Comparison of ENCODE assay signal across 1 cellular context in the genomic region with DNA sequence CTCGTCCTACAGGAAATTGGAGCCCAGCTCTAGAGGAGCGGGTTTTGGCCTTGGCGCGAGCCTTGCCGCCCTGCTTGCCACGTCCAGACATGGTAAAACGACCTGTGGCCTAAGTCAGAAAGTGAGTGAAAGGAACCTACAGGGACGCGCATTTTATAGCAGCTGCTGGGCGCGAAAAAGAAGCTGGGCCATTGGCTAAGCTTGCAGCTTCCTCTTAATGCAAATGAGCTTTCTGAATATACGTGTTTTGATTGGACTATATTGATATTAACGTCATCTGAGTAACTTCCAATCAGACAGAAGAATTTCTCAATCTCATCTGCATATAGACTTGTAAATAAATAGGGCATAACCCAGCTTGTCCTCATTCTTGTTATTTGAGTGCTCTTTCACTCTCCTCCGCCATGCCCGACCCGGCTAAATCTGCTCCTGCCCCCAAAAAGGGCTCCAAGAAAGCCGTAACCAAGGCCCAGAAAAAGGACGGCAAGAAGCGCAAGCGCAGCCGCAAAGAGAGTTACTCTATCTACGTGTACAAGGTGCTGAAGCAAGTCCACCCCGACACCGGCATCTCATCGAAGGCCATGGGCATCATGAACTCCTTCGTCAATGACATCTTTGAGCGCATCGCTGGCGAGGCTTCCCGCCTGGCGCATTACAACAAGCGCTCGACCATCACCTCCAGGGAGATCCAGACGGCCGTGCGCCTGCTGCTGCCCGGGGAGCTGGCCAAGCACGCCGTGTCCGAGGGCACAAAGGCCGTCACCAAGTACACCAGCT.
TF ChIP-seq lines count a peak whose summit lies in the region.

No MANE protein-coding gene starts in this region.

TF ChIP-seq in K562, 482 proteins besides CTCF, POLR2A, EP300 and RAD21 (continued from another document and continues in another):
- no peak for TF ChIP-seq ZNF518B (CRISPR knock-in tag; IDR thresholded peaks at IDR 0.05)
- TF ChIP-seq ZNF79 (CRISPR knock-in tag; IDR thresholded peaks at IDR 0.05; ENCODE audit: low read depth) = no peak
- peak; percentile 85 for TF ChIP-seq ZBED1 (IDR thresholded peaks at IDR 0.05)
- peak; percentile 63; the same call in 1 of the 2 replicates for TF ChIP-seq ZHX1 (conservative IDR thresholded peaks at IDR 0.05; ENCODE audit: low read length)
- TF ChIP-seq SP2 (IDR thresholded peaks at IDR 0.05; ENCODE audit: extremely low read depth, low read depth, low read length, poor library complexity, severe bottlenecking) = no peak
- no peak for TF ChIP-seq ZNF354B (CRISPR knock-in tag; IDR thresholded peaks at IDR 0.05)
- no peak for TF ChIP-seq MAFG (tag; conservative IDR thresholded peaks at IDR 0.05)
- peak; percentile 74 to 82 for TF ChIP-seq MAZ (CRISPR knock-in tag; conservative IDR thresholded peaks at IDR 0.05 in 1 of 2, IDR thresholded peaks at IDR 0.05 in 1 of 2)
- peak; percentile 24; the same call in 1 of the 2 replicates for TF ChIP-seq RFX1 (IDR thresholded peaks at IDR 0.05)
- no peak for TF ChIP-seq HMG20B (CRISPR knock-in tag; IDR thresholded peaks at IDR 0.05)
- no peak for TF ChIP-seq MIER1 (IDR thresholded peaks at IDR 0.05; ENCODE audit: low read depth)
- peak; percentile 77; the same call in 1 of the 2 replicates for TF ChIP-seq HOXB6 (CRISPR knock-in tag; IDR thresholded peaks at IDR 0.05; ENCODE audit: borderline replicate concordance)
- TF ChIP-seq ELF4 (CRISPR knock-in tag; IDR thresholded peaks at IDR 0.05) = no peak
- TF ChIP-seq CREB1 (IDR thresholded peaks at IDR 0.05) = peak; percentile 75
- peak; percentile 48 for TF ChIP-seq CREB1 (CRISPR knock-in tag; IDR thresholded peaks at IDR 0.05)
- no peak; the same call in 1 of the 2 replicates for TF ChIP-seq ZNF224 (CRISPR knock-in tag; IDR thresholded peaks at IDR 0.05)
- TF ChIP-seq ZNF785 (CRISPR knock-in tag; IDR thresholded peaks at IDR 0.05) = no peak
- TF ChIP-seq LCOR (CRISPR knock-in tag; IDR thresholded peaks at IDR 0.05) = peak; percentile 97
- TF ChIP-seq TSC22D4 (tag; IDR thresholded peaks at IDR 0.05) = no peak
- no peak for TF ChIP-seq RHOXF2B (CRISPR knock-in tag; conservative IDR thresholded peaks at IDR 0.05)
- TF ChIP-seq FOXM1 (IDR thresholded peaks at IDR 0.05; ENCODE audit: low read depth) = no peak
- TF ChIP-seq FOXM1 (CRISPR knock-in tag; IDR thresholded peaks at IDR 0.05; ENCODE audit: low read depth) = no peak
- TF ChIP-seq SP1 (CRISPR knock-in tag; IDR thresholded peaks at IDR 0.05) = peak; percentile 90; the same call in 1 of the 2 replicates
- TF ChIP-seq, protein P1, sequence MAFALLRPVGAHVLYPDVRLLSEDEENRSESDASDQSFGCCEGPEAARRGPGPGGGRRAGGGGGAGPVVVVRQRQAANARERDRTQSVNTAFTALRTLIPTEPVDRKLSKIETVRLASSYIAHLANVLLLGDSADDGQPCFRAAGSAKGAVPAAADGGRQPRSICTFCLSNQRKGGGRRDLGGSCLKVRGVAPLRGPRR (CRISPR knock-in tag; IDR thresholded peaks at IDR 0.05) = no peak
- no peak for TF ChIP-seq ATF1 (CRISPR knock-in tag; IDR thresholded peaks at IDR 0.05)
- peak; percentile 97 for TF ChIP-seq ATF1 (tag; IDR thresholded peaks at IDR 0.05)
- TF ChIP-seq CC2D1A (IDR thresholded peaks at IDR 0.05) = no peak
- TF ChIP-seq ZNF740 (CRISPR knock-in tag; IDR thresholded peaks at IDR 0.05) = peak; percentile 78
- TF ChIP-seq ZNF740 (tag; IDR thresholded peaks at IDR 0.05) = no peak
- TF ChIP-seq ZEB2 (IDR thresholded peaks at IDR 0.05) = peak; percentile 71; the same call in 1 of the 2 replicates
- no peak for TF ChIP-seq FOXA1 (IDR thresholded peaks at IDR 0.05; ENCODE audit: borderline replicate concordance)
- TF ChIP-seq RBM25 (IDR thresholded peaks at IDR 0.05; ENCODE audit: low read depth, low read length, severe bottlenecking) = peak; percentile 91
- TF ChIP-seq DACH1 (IDR thresholded peaks at IDR 0.05; ENCODE audit: partially characterized antibody) = no peak
- TF ChIP-seq SRSF7 (optimal IDR thresholded peaks at IDR 0.05; ENCODE audit: low read depth, low read length) = no peak
- TF ChIP-seq, protein P2, sequence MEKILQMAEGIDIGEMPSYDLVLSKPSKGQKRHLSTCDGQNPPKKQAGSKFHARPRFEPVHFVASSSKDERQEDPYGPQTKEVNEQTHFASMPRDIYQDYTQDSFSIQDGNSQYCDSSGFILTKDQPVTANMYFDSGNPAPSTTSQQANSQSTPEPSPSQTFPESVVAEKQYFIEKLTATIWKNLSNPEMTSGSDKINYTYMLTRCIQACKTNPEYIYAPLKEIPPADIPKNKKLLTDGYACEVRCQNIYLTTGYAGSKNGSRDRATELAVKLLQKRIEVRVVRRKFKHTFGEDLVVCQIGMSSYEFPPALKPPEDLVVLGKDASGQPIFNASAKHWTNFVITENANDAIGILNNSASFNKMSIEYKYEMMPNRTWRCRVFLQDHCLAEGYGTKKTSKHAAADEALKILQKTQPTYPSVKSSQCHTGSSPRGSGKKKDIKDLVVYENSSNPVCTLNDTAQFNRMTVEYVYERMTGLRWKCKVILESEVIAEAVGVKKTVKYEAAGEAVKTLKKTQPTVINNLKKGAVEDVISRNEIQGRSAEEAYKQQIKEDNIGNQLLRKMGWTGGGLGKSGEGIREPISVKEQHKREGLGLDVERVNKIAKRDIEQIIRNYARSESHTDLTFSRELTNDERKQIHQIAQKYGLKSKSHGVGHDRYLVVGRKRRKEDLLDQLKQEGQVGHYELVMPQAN (IDR thresholded peaks at IDR 0.05; ENCODE audit: borderline replicate concordance) = peak; percentile 65; the same call in 1 of the 2 replicates
- TF ChIP-seq MTA3 (IDR thresholded peaks at IDR 0.05; ENCODE audit: borderline replicate concordance) = peak; percentile 100
- no peak for TF ChIP-seq CBFB (CRISPR knock-in tag; IDR thresholded peaks at IDR 0.05)
- no peak for TF ChIP-seq SRSF1 (IDR thresholded peaks at IDR 0.05; ENCODE audit: low read depth, low read length)
- peak; percentile 74 for TF ChIP-seq ELF2 (CRISPR knock-in tag; IDR thresholded peaks at IDR 0.05)
- TF ChIP-seq, protein P3, sequence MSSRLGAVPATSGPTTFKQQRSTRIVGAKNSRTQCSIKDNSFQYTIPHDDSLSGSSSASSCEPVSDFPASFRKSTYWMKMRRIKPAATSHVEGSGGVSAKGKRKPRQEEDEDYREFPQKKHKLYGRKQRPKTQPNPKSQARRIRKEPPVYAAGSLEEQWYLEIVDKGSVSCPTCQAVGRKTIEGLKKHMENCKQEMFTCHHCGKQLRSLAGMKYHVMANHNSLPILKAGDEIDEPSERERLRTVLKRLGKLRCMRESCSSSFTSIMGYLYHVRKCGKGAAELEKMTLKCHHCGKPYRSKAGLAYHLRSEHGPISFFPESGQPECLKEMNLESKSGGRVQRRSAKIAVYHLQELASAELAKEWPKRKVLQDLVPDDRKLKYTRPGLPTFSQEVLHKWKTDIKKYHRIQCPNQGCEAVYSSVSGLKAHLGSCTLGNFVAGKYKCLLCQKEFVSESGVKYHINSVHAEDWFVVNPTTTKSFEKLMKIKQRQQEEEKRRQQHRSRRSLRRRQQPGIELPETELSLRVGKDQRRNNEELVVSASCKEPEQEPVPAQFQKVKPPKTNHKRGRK (tag; IDR thresholded peaks at IDR 0.05) = no peak
- TF ChIP-seq NR2F6 (CRISPR knock-in tag; IDR thresholded peaks at IDR 0.05) = 0 out of 2 replicates have a peak, but pooled peaks have one; percentile 57
- peak in 2 of 3 experiments; percentile 39 to 85 for TF ChIP-seq YY1 (IDR thresholded peaks at IDR 0.05; ENCODE audit: borderline replicate concordance in 1 of 3, control insufficient read depth in 1 of 3, extremely low read depth in 1 of 3, insufficient read depth in 3 of 3, insufficient read length in 1 of 3, insufficient replicate concordance in 2 of 3, low read depth in 1 of 3, low read length in 2 of 3)
- 0 out of 2 replicates have a peak, but pooled peaks have one; percentile 8 for TF ChIP-seq FOXJ3 (CRISPR knock-in tag; IDR thresholded peaks at IDR 0.05)
- TF ChIP-seq FUS (optimal IDR thresholded peaks at IDR 0.05; ENCODE audit: low read depth, low read length) = no peak
- peak; percentile 88 for TF ChIP-seq ZNF431 (CRISPR knock-in tag; IDR thresholded peaks at IDR 0.05)
- TF ChIP-seq, protein P4, sequence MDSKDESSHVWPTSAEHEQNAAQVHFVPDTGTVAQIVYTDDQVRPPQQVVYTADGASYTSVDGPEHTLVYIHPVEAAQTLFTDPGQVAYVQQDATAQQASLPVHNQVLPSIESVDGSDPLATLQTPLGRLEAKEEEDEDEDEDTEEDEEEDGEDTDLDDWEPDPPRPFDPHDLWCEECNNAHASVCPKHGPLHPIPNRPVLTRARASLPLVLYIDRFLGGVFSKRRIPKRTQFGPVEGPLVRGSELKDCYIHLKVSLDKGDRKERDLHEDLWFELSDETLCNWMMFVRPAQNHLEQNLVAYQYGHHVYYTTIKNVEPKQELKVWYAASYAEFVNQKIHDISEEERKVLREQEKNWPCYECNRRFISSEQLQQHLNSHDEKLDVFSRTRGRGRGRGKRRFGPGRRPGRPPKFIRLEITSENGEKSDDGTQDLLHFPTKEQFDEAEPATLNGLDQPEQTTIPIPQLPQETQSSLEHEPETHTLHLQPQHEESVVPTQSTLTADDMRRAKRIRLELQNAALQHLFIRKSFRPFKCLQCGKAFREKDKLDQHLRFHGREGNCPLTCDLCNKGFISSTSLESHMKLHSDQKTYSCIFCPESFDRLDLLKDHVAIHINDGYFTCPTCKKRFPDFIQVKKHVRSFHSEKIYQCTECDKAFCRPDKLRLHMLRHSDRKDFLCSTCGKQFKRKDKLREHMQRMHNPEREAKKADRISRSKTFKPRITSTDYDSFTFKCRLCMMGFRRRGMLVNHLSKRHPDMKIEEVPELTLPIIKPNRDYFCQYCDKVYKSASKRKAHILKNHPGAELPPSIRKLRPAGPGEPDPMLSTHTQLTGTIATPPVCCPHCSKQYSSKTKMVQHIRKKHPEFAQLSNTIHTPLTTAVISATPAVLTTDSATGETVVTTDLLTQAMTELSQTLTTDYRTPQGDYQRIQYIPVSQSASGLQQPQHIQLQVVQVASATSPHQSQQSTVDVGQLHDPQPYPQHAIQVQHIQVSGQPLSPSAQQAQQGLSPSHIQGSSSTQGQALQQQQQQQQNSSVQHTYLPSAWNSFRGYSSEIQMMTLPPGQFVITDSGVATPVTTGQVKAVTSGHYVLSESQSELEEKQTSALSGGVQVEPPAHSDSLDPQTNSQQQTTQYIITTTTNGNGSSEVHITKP (IDR thresholded peaks at IDR 0.05; ENCODE audit: partially characterized antibody) = peak; percentile 16
- no peak for TF ChIP-seq YBX1 (IDR thresholded peaks at IDR 0.05)
- TF ChIP-seq GABPA (tag; conservative IDR thresholded peaks at IDR 0.05; ENCODE audit: low read depth) = peak; percentile 58
- no peak for TF ChIP-seq ZFPM2 (CRISPR knock-in tag; IDR thresholded peaks at IDR 0.05)
- TF ChIP-seq ZNF24 (IDR thresholded peaks at IDR 0.05) = 0 out of 2 replicates have a peak, but pooled peaks have one; percentile 11
- TF ChIP-seq ARID2 (IDR thresholded peaks at IDR 0.05) = no peak
- TF ChIP-seq SAFB2 (IDR thresholded peaks at IDR 0.05; ENCODE audit: borderline replicate concordance, low read depth, low read length, severe bottlenecking) = no peak
- TF ChIP-seq ZNF217 (CRISPR knock-in tag; IDR thresholded peaks at IDR 0.05) = no peak; the same call in 1 of the 2 replicates
- peak; percentile 62 for TF ChIP-seq HCFC1 (IDR thresholded peaks at IDR 0.05; ENCODE audit: low read depth, low read length)
- TF ChIP-seq MEF2A (IDR thresholded peaks at IDR 0.05; ENCODE audit: control insufficient read depth, low read depth, low read length) = peak; percentile 51
- TF ChIP-seq FOXA3 (CRISPR knock-in tag; conservative IDR thresholded peaks at IDR 0.05 in 1 of 2, IDR thresholded peaks at IDR 0.05 in 1 of 2) = peak; percentile 2 to 82; a peak in 1 of 4 replicates
